ENCODE assay signal across 12 cellular contexts in genomic region chr1:16926491-16927195, GRCh38. TPM values are rescaled to one million over a fixed set of nuclear protein-coding genes. Genes with fewer than 3 reads are reported as not detected.
DNase-seq lines count a peak whose midpoint lies in the region; ATAC-seq and TF ChIP-seq lines count a peak whose summit lies in the region.
"Had no signal": no experiment of that assay in that cellular context is flagged by ENCODE, and none has a peak within 500 bp of the region (broad histone marks: within the 10 kb centered on the region; RNA-seq: fewer than 3 reads in every experiment).

No MANE protein-coding gene starts in this region.

- POLR2A ChIA-PET in GM10248 (lab: Yijun Ruan, JAX) = no interaction called here

- peak overlapping the region; percentile 55 for H3K27ac ChIP-seq in caudate nucleus (ENCODE audit: low read depth, low read length)
- H3K27ac ChIP-seq in mesodermal cell (ENCODE audit: low read depth, low read length, severe bottlenecking) = peak overlapping the region; percentile 57
- H3K27ac ChIP-seq: neutrophil had no signal

- DNase-seq in Daoy (ENCODE audit: low read depth) = peak; percentile 63
- DNase-seq in NCI-H1930 (lab: John Stamatoyannopoulos, UW) = peak; percentile 26 to 29
- DNase-seq in caudate nucleus (lab: John Stamatoyannopoulos, UW) = peak in 14 of 61 donors; percentile 10 to 77 (median 35)
- no peak for DNase-seq in GM10248 (ENCODE audit: extremely low spot score)
- no peak for DNase-seq in GM19240 (ENCODE audit: insufficient read length, low spot score)
- DNase-seq: central memory CD4-positive, alpha-beta T cell; left cardiac atrium had no signal

- CTCF ChIA-PET in GM10248 (lab: Yijun Ruan, JAX) = interaction anchor here (1.4 to 1.5 kb wide), 2 partner anchors 33 to 305 kb away, joined by 3 to 7 read pairs; no protein-coding TSS in a partner anchor

- no peaks in the 10 kb centered on the region for H3K36me3 ChIP-seq in mesodermal cell (ENCODE audit: control insufficient read depth, insufficient read depth, low read length)
- H3K36me3 ChIP-seq: neutrophil had no signal

- H3K4me3 ChIP-seq in mesodermal cell (ENCODE audit: extremely low read depth, insufficient read depth, low read length, poor library complexity, severe bottlenecking) = no peak overlapping the region

- 52 to 62% methylated on average over 10 to 11 of the region's 11 CpGs for WGBS in mesodermal cell (ENCODE audit: insufficient coverage in 2 of 2), 2 experiments

- no peak for TF ChIP-seq CTCF in GM10248 (IDR thresholded peaks at IDR 0.05; ENCODE audit: control extremely low read depth, extremely low read depth, low read depth, missing control alignments)

- no peaks in the 10 kb centered on the region for H3K9me3 ChIP-seq in mesodermal cell (ENCODE audit: control insufficient read depth, low read length)
- H3K9me3 ChIP-seq: neutrophil had no signal

- peaks cover 13% of the 10 kb centered on the region for H3K4me1 ChIP-seq in mesodermal cell (ENCODE audit: control insufficient read depth, insufficient read depth, low read length, poor library complexity, severe bottlenecking)

- ATAC-seq in HG03457 (IDR thresholded peaks at IDR 0.05; ENCODE audit: unreplicated experiment) (no peak), HG03135 (IDR thresholded peaks at IDR 0.05; ENCODE audit: unreplicated experiment) (no peak)
- ATAC-seq: left cardiac atrium had no signal

RNA-seq across cellular contexts. Expression of gene CROCC, which starts 4.9 kb away (rescaled TPM):
- 30.6 and 31.3 TPM in 2 replicates for total RNA-seq in Daoy (2014; rRNA removed; shearing (Covaris generic))
- 16.8 TPM for polyA plus RNA-seq in mesodermal cell (2013, experiment 1 of 2)
- 14.4 TPM for polyA plus RNA-seq in mesodermal cell (2013, experiment 2 of 2)

RNA-seq across cellular contexts. Expression of gene RNU1-2, which starts 30.9 kb away (rescaled TPM):
- total RNA-seq in Daoy (2014; rRNA removed; shearing (Covaris generic)) = 306 and 832 TPM in 2 replicates
- 6,211 TPM for polyA plus RNA-seq in mesodermal cell (2013, experiment 1 of 2)
- polyA plus RNA-seq in mesodermal cell (2013, experiment 2 of 2) = 13,330 TPM
- polyA plus RNA-seq: CD14-positive monocyte had no signal

RNA-seq across cellular contexts. Expression of gene MFAP2, which starts 53.8 kb away (rescaled TPM):
- 150 and 213 TPM in 2 replicates for total RNA-seq in Daoy (2014; rRNA removed; shearing (Covaris generic))
- polyA plus RNA-seq in mesodermal cell (2013, experiment 1 of 2) = 238 TPM
- polyA plus RNA-seq in mesodermal cell (2013, experiment 2 of 2) = 182 TPM
- polyA plus RNA-seq: CD14-positive monocyte had no signal

Comparison
In these comparisons a context has a peak if more than half of its experiments do, and no peak if none do; other contexts are left out.
1. DNase-seq: peak in Daoy (single experiment) and NCI-H1930 (2 of 2); none in GM10248 (single experiment) and GM19240 (single experiment).